In the genomic region with DNA sequence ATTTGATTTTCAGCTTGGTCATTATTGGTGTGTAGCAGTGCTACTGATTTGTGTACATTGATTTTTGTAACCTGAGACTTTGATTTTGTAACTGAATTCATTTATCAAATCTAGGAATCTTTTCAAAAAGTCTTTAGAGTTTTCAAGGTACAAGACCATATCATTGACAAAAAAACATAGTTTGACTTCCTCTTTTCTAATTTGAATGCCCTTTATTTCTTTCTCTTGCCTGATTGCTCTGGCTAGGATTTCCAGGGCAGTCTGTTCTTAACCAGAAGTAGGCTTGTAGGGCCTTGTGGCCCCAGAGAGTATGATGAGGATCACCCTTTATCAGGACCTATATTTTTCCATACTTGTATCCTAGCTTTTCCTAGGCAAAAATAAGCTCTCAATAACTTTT, we compare ENCODE assay signal across 24 cellular contexts.
"Had no signal": no experiment of that assay in that cellular context is flagged by ENCODE, and none has a peak within 500 bp of the region (broad histone marks: within the 10 kb centered on the region; RNA-seq: fewer than 3 reads in every experiment).

No MANE protein-coding gene starts in this region.

- H3K4me1 ChIP-seq: ascending aorta, breast epithelium, gastrocnemius medialis had no signal

- H3K9me3 ChIP-seq: ascending aorta, breast epithelium, gastrocnemius medialis had no signal

- H3K27me3 ChIP-seq: ascending aorta, breast epithelium, dorsolateral prefrontal cortex, gastrocnemius medialis had no signal

- H3K36me3 ChIP-seq: ascending aorta, breast epithelium, gastrocnemius medialis had no signal

- H3K27ac ChIP-seq: ascending aorta, breast epithelium, coronary artery, gastrocnemius medialis had no signal

- DNase-seq: activated CD4-positive, alpha-beta memory T cell treated with anti-CD3 and anti-CD28 coated beads, Interleukin-2, amount 10 ng/mL, durations not matched to agents 7 days and 5 days; activated CD4-positive, alpha-beta T cell treated with anti-CD3 and anti-CD28 coated beads for 1 hour; activated CD4-positive, alpha-beta T cell treated with anti-CD3 and anti-CD28 coated beads for 4 hours; activated CD4-positive, alpha-beta T cell treated with anti-CD3 and anti-CD28 coated beads, Interleukin-2, amount 10 ng/mL, durations not matched to agents 7 days and 5 days; activated CD4-positive, alpha-beta T cell treated with anti-CD3 and anti-CD28 coated beads, Interleukin-2, amount 50 U/mL, for 4 hours; activated CD8-positive, alpha-beta memory T cell treated with anti-CD3 and anti-CD28 coated beads, Interleukin-2, amount 50 U/mL, for 48 hours; activated gamma-delta T cell; activated naive CD4-positive, alpha-beta T cell; activated naive CD4-positive, alpha-beta T cell treated with anti-CD3 and anti-CD28 coated beads, Interleukin-2, amount 10 ng/mL, durations not matched to agents 7 days and 5 days; activated naive CD8-positive, alpha-beta T cell treated with anti-CD3 and anti-CD28 coated beads, Interleukin-2, amount 10 ng/mL, durations not matched to agents 7 days and 5 days; activated T-cell treated with anti-CD3 and anti-CD28 coated beads for 4 hours; activated T-cell treated with anti-CD3 and anti-CD28 coated beads, Interleukin-2, amount 50 U/mL, for 24 hours; activated T-cell treated with anti-CD3 and anti-CD28 coated beads, Interleukin-2, amount 50 U/mL, for 72 hours; dorsolateral prefrontal cortex; effector memory CD4-positive, alpha-beta T cell; foreskin fibroblast; gastrocnemius medialis; glutamatergic neuron; T-helper 2 cell had no signal

- ATAC-seq: activated naive CD4-positive, alpha-beta T cell treated with anti-CD3 and anti-CD28 coated beads, Interleukin-2, amount 50 U/mL, for 72 hours; activated T-cell treated with anti-CD3 and anti-CD28 coated beads, Interleukin-2, amount 50 U/mL, for 72 hours; esophagus mucosa; gastrocnemius medialis had no signal

- H3K4me3 ChIP-seq: ascending aorta, breast epithelium, coronary artery, dorsolateral prefrontal cortex, gastrocnemius medialis had no signal
